ENCODE assay signal across 1 cellular context in genomic region chr17:43367588-43368242, GRCh38.
TF ChIP-seq lines count a peak whose summit lies in the region.

No MANE protein-coding gene starts in this region.

TF ChIP-seq in K562, 482 proteins besides CTCF, POLR2A, EP300 and RAD21 (continued from another document and continues in another):
- peak; percentile 97 for TF ChIP-seq AFF4 (CRISPR knock-in tag; IDR thresholded peaks at IDR 0.05)
- no peak for TF ChIP-seq USF1 (CRISPR knock-in tag; IDR thresholded peaks at IDR 0.05)
- peak in 1 of 2 experiments; percentile 94; a peak in 2 of 4 replicates for TF ChIP-seq MLX (CRISPR knock-in tag; conservative IDR thresholded peaks at IDR 0.05)
- peak; percentile 91 for TF ChIP-seq ZNF780A (CRISPR knock-in tag; IDR thresholded peaks at IDR 0.05)
- 0 out of 4 replicates have a peak, but pooled peaks of 1 of the 2 experiments have one; percentile 32 for TF ChIP-seq FOXA3 (CRISPR knock-in tag; conservative IDR thresholded peaks at IDR 0.05 in 1 of 2, IDR thresholded peaks at IDR 0.05 in 1 of 2)
- TF ChIP-seq PRDM10 (IDR thresholded peaks at IDR 0.05; ENCODE audit: partially characterized antibody) = peak; percentile 82
- TF ChIP-seq ZBTB7A (IDR thresholded peaks at IDR 0.05; ENCODE audit: borderline replicate concordance, control insufficient read depth, low read depth, low read length) = no peak
- TF ChIP-seq FOXM1 (IDR thresholded peaks at IDR 0.05; ENCODE audit: low read depth) = no peak
- no peak; the same call in 1 of the 2 replicates for TF ChIP-seq FOXM1 (CRISPR knock-in tag; IDR thresholded peaks at IDR 0.05; ENCODE audit: low read depth)
- no peak for TF ChIP-seq NR2C1 (IDR thresholded peaks at IDR 0.05)
- no peak for TF ChIP-seq NR2C1 (tag; IDR thresholded peaks at IDR 0.05)
- TF ChIP-seq POLR2H (tag; IDR thresholded peaks at IDR 0.05; ENCODE audit: low read depth) = peak; percentile 99
- TF ChIP-seq RBBP5 (IDR thresholded peaks at IDR 0.05; ENCODE audit: borderline replicate concordance, insufficient read depth, low read length, poor library complexity, severe bottlenecking) = no peak
- TF ChIP-seq ETS2 (tag; IDR thresholded peaks at IDR 0.05; ENCODE audit: borderline replicate concordance, poor library complexity, severe bottlenecking) = no peak
- TF ChIP-seq HSF4 (CRISPR knock-in tag; IDR thresholded peaks at IDR 0.05; ENCODE audit: borderline replicate concordance) = no peak
- peak; percentile 49; the same call in 1 of the 2 replicates for TF ChIP-seq ZNF830 (CRISPR knock-in tag; IDR thresholded peaks at IDR 0.05)
- TF ChIP-seq HCFC1 (IDR thresholded peaks at IDR 0.05; ENCODE audit: low read depth, low read length) = peak; percentile 28
- peak; percentile 81 for TF ChIP-seq ZSCAN29 (IDR thresholded peaks at IDR 0.05)
- TF ChIP-seq ERF (CRISPR knock-in tag; IDR thresholded peaks at IDR 0.05) = 0 out of 2 replicates have a peak, but pooled peaks have one; percentile 40
- peak; percentile 64 for TF ChIP-seq ASH1L (IDR thresholded peaks at IDR 0.05; ENCODE audit: borderline replicate concordance, low read depth, partially characterized antibody)
- peak; percentile 79; the same call in 1 of the 2 replicates for TF ChIP-seq ZNF282 (CRISPR knock-in tag; IDR thresholded peaks at IDR 0.05)
- TF ChIP-seq NFXL1 (CRISPR knock-in tag; IDR thresholded peaks at IDR 0.05) = 0 out of 2 replicates have a peak, but pooled peaks have one; percentile 48
- TF ChIP-seq ZNF23 (CRISPR knock-in tag; IDR thresholded peaks at IDR 0.05) = no peak
- no peak; the same call in none of the 2 replicates for TF ChIP-seq TFAP4 (CRISPR knock-in tag; IDR thresholded peaks at IDR 0.05; ENCODE audit: borderline replicate concordance)
- no peak for TF ChIP-seq ETV6 (IDR thresholded peaks at IDR 0.05; ENCODE audit: borderline replicate concordance in 1 of 2, low read depth in 2 of 2, low read length in 1 of 2)
- TF ChIP-seq ETV6 (CRISPR knock-in tag; IDR thresholded peaks at IDR 0.05; ENCODE audit: borderline replicate concordance) = no peak; the same call in 1 of the 2 replicates
- peak; percentile 61; the same call in 1 of the 2 replicates for TF ChIP-seq MEF2A (IDR thresholded peaks at IDR 0.05; ENCODE audit: control insufficient read depth, low read depth, low read length)
- peak; percentile 77 for TF ChIP-seq SP1 (CRISPR knock-in tag; IDR thresholded peaks at IDR 0.05)
- TF ChIP-seq ZNF79 (CRISPR knock-in tag; IDR thresholded peaks at IDR 0.05; ENCODE audit: low read depth) = no peak
- TF ChIP-seq ZNF175 (CRISPR knock-in tag; IDR thresholded peaks at IDR 0.05; ENCODE audit: low read depth) = peak; percentile 65; the same call in 1 of the 2 replicates
- peak; percentile 37; the same call in 1 of the 2 replicates for TF ChIP-seq MBD2 (IDR thresholded peaks at IDR 0.05; ENCODE audit: borderline replicate concordance, low read depth)
- TF ChIP-seq MED1 (CRISPR knock-in tag; IDR thresholded peaks at IDR 0.05; ENCODE audit: borderline replicate concordance) = no peak
- TF ChIP-seq TEAD1 (CRISPR knock-in tag; IDR thresholded peaks at IDR 0.05) = peak in 1 of 2 experiments; percentile 38; a peak in 1 of 4 replicates
- TF ChIP-seq ZNF316 (IDR thresholded peaks at IDR 0.05) = peak; percentile 93
- no peak for TF ChIP-seq EZH2 (IDR thresholded peaks at IDR 0.05; ENCODE audit: borderline replicate concordance, low read depth, low read length)
- no peak for TF ChIP-seq SMARCA4 (IDR thresholded peaks at IDR 0.05)
- TF ChIP-seq ZFPM2 (CRISPR knock-in tag; IDR thresholded peaks at IDR 0.05) = no peak
- TF ChIP-seq ZNF12 (CRISPR knock-in tag; IDR thresholded peaks at IDR 0.05) = no peak
- peak; percentile 62 for TF ChIP-seq ZKSCAN1 (IDR thresholded peaks at IDR 0.05; ENCODE audit: low read depth, low read length)
- peak; percentile 29; the same call in 1 of the 2 replicates for TF ChIP-seq RFX1 (IDR thresholded peaks at IDR 0.05)
- TF ChIP-seq KLF13 (tag; IDR thresholded peaks at IDR 0.05; ENCODE audit: borderline replicate concordance, low read depth) = no peak
- TF ChIP-seq MTA2 (IDR thresholded peaks at IDR 0.05; ENCODE audit: low read depth) = no peak
- peak; percentile 79; the same call in 1 of the 2 replicates for TF ChIP-seq ZNF77 (CRISPR knock-in tag; IDR thresholded peaks at IDR 0.05)
- 0 out of 2 replicates have a peak, but pooled peaks have one; percentile 29 for TF ChIP-seq ETV1 (tag; conservative IDR thresholded peaks at IDR 0.05; ENCODE audit: low read depth)
- peak; percentile 73 for TF ChIP-seq MXI1 (IDR thresholded peaks at IDR 0.05; ENCODE audit: low read depth, low read length)
- TF ChIP-seq, protein P1, sequence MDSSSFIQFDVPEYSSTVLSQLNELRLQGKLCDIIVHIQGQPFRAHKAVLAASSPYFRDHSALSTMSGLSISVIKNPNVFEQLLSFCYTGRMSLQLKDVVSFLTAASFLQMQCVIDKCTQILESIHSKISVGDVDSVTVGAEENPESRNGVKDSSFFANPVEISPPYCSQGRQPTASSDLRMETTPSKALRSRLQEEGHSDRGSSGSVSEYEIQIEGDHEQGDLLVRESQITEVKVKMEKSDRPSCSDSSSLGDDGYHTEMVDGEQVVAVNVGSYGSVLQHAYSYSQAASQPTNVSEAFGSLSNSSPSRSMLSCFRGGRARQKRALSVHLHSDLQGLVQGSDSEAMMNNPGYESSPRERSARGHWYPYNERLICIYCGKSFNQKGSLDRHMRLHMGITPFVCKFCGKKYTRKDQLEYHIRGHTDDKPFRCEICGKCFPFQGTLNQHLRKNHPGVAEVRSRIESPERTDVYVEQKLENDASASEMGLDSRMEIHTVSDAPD (CRISPR knock-in tag; IDR thresholded peaks at IDR 0.05) = no peak
- peak; percentile 49; the same call in 1 of the 2 replicates for TF ChIP-seq DEAF1 (CRISPR knock-in tag; IDR thresholded peaks at IDR 0.05)
- peak; percentile 44 for TF ChIP-seq HDAC3 (IDR thresholded peaks at IDR 0.05; ENCODE audit: borderline replicate concordance, partially characterized antibody)
- TF ChIP-seq, protein P2, sequence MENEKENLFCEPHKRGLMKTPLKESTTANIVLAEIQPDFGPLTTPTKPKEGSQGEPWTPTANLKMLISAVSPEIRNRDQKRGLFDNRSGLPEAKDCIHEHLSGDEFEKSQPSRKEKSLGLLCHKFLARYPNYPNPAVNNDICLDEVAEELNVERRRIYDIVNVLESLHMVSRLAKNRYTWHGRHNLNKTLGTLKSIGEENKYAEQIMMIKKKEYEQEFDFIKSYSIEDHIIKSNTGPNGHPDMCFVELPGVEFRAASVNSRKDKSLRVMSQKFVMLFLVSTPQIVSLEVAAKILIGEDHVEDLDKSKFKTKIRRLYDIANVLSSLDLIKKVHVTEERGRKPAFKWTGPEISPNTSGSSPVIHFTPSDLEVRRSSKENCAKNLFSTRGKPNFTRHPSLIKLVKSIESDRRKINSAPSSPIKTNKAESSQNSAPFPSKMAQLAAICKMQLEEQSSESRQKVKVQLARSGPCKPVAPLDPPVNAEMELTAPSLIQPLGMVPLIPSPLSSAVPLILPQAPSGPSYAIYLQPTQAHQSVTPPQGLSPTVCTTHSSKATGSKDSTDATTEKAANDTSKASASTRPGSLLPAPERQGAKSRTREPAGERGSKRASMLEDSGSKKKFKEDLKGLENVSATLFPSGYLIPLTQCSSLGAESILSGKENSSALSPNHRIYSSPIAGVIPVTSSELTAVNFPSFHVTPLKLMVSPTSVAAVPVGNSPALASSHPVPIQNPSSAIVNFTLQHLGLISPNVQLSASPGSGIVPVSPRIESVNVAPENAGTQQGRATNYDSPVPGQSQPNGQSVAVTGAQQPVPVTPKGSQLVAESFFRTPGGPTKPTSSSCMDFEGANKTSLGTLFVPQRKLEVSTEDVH (IDR thresholded peaks at IDR 0.05; ENCODE audit: low read depth, partially characterized antibody) = peak; percentile 51
- TF ChIP-seq, protein P3, sequence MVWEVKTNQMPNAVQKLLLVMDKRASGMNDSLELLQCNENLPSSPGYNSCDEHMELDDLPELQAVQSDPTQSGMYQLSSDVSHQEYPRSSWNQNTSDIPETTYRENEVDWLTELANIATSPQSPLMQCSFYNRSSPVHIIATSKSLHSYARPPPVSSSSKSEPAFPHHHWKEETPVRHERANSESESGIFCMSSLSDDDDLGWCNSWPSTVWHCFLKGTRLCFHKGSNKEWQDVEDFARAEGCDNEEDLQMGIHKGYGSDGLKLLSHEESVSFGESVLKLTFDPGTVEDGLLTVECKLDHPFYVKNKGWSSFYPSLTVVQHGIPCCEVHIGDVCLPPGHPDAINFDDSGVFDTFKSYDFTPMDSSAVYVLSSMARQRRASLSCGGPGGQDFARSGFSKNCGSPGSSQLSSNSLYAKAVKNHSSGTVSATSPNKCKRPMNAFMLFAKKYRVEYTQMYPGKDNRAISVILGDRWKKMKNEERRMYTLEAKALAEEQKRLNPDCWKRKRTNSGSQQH (CRISPR knock-in tag; IDR thresholded peaks at IDR 0.05) = peak; percentile 100
- TF ChIP-seq NFYB (IDR thresholded peaks at IDR 0.05; ENCODE audit: extremely low read depth, insufficient read length) = no peak
- TF ChIP-seq KLF16 (IDR thresholded peaks at IDR 0.05) = no peak
